Comparison of ENCODE assay signal across 15 cellular contexts in genomic region chr15:22418212-22418611, GRCh38. TPM values are rescaled to one million over a fixed set of nuclear protein-coding genes. Genes with fewer than 3 reads are reported as not detected.
DNase-seq lines count a peak whose midpoint lies in the region; ATAC-seq, FAIRE-seq and TF ChIP-seq lines count a peak whose summit lies in the region.
"Not testable (repeated sequence)": the region's sequence is repeated elsewhere in the genome, so short reads cannot be mapped to it uniquely, and the experiment has no call there.
"Had no signal": no experiment of that assay in that cellular context is flagged by ENCODE, and none has a peak within 500 bp of the region (broad histone marks: within the 10 kb centered on the region; RNA-seq: fewer than 3 reads in every experiment).

No MANE protein-coding gene starts in this region.

- not testable (repeated sequence) for FAIRE-seq in A549 (lab: Jason Lieb, UNC)

- H3K36me3 Mint-ChIP-seq in stimulated activated memory B cell treated with anti-CD40 and anti-IgM and Interleukin-4, amounts not matched to agents 10 μg/mL and 1 μg/mL and 100 μg/mL, for 72 hours, result not testable (repeated sequence)

- not testable (repeated sequence) for H3K4me1 ChIP-seq in A549; RWPE2 (ENCODE audit: insufficient read depth, poor library complexity, severe bottlenecking); heart right ventricle; lower lobe of right lung; aorta (ENCODE audit: control insufficient read depth in 1 of 2, insufficient read depth in 2 of 2, low read length in 2 of 2)

- H3K27me3 Mint-ChIP-seq in stimulated activated memory B cell treated with anti-CD40 and anti-IgM and Interleukin-4, amounts not matched to agents 10 μg/mL and 1 μg/mL and 100 μg/mL, for 72 hours, result not testable (repeated sequence)

- CTCF ChIA-PET in A549 (lab: Yijun Ruan, JAX), result not testable (repeated sequence)

- H3K27ac Mint-ChIP-seq in stimulated activated memory B cell treated with anti-CD40 and anti-IgM and Interleukin-4, amounts not matched to agents 10 μg/mL and 1 μg/mL and 100 μg/mL, for 72 hours, result not testable (repeated sequence)

- not testable (repeated sequence) for H3K27me3 ChIP-seq in RWPE2 (ENCODE audit: insufficient read depth, poor library complexity, severe bottlenecking); heart right ventricle; lower lobe of right lung (ENCODE audit: low read depth); aorta (ENCODE audit: control insufficient read depth in 1 of 2, insufficient read depth in 2 of 2, low read length in 1 of 2)

- peak; percentile 52 to 57; a peak in 5 of 6 replicates for ATAC-seq in A549
- ATAC-seq in RWPE2 (ENCODE audit: low read depth), result peak; percentile 38
- peak; percentile 31 for ATAC-seq in esophagus mucosa
- ATAC-seq in heart right ventricle, result peak in 6 of 8 donors; percentile 8 to 76 (median 28)
- ATAC-seq in left lobe of liver, result peak; percentile 59
- ATAC-seq in lower lobe of right lung, result peak; percentile 26 to 68
- peak; percentile 31 for ATAC-seq in stimulated activated memory B cell treated with anti-CD40 and anti-IgM and Interleukin-4, amounts not matched to agents 10 μg/mL and 1 μg/mL and 100 μg/mL, for 72 hours
- ATAC-seq in aorta (ENCODE audit: low FRiP score), result peak; percentile 41

- not testable (repeated sequence) for TF ChIP-seq CTCF in A549 (IDR thresholded peaks at IDR 0.05); RWPE2 (IDR thresholded peaks at IDR 0.05; ENCODE audit: poor library complexity, severe bottlenecking); heart right ventricle (IDR thresholded peaks at IDR 0.05); lower lobe of right lung (IDR thresholded peaks at IDR 0.05)

- not testable (repeated sequence) for H3K27ac ChIP-seq in A549; RWPE2 (ENCODE audit: poor library complexity, severe bottlenecking); heart right ventricle; lower lobe of right lung; aorta (ENCODE audit: low read depth in 1 of 2, low read length in 2 of 2)

- POLR2A ChIA-PET in A549 (lab: Yijun Ruan, JAX), result not testable (repeated sequence)

- H3K4me3 ChIP-seq in A549; RWPE2 (ENCODE audit: severe bottlenecking); heart right ventricle; lower lobe of right lung; aorta (ENCODE audit: low read length in 2 of 2): not testable (repeated sequence)

- H3K4me2 ChIP-seq in A549, result not testable (repeated sequence)

- not testable (repeated sequence) for TF ChIP-seq RAD21 in A549 (conservative IDR thresholded peaks at IDR 0.05 in 1 of 2, IDR thresholded peaks at IDR 0.05 in 1 of 2)

- no CpG with 5 or more reads among the region's 29 CpGs for WGBS in A549 (ENCODE audit: missing lambda C conversion rate)
- no CpG with 5 or more reads among the region's 29 CpGs for WGBS in heart right ventricle, 2 donors
- no CpG with 5 or more reads among the region's 29 CpGs for WGBS in aorta, 2 donors

- DNase-seq in A549 (ENCODE audit: low read depth in 1 of 2, low spot score in 1 of 2); RWPE2 (ENCODE audit: low spot score); heart right ventricle; left lobe of liver (ENCODE audit: low spot score); lower lobe of right lung; aorta: not testable (repeated sequence)

- not testable (repeated sequence) for H3K9me3 Mint-ChIP-seq in stimulated activated memory B cell treated with anti-CD40 and anti-IgM and Interleukin-4, amounts not matched to agents 10 μg/mL and 1 μg/mL and 100 μg/mL, for 72 hours

- not testable (repeated sequence) for H3K36me3 ChIP-seq in RWPE2 (ENCODE audit: low read depth); heart right ventricle; lower lobe of right lung; aorta (ENCODE audit: control insufficient read depth in 1 of 2, insufficient read depth in 2 of 2, low read length in 1 of 2)

- not testable (repeated sequence) for TF ChIP-seq POLR2A in A549 (IDR thresholded peaks at IDR 0.05; ENCODE audit: low read length)

- H3K4me3 Mint-ChIP-seq in stimulated activated memory B cell treated with anti-CD40 and anti-IgM and Interleukin-4, amounts not matched to agents 10 μg/mL and 1 μg/mL and 100 μg/mL, for 72 hours, result not testable (repeated sequence)

- TF ChIP-seq EP300 in A549 (IDR thresholded peaks at IDR 0.05), result not testable (repeated sequence)

- H3K9me3 ChIP-seq in A549; RWPE2 (ENCODE audit: severe bottlenecking); heart right ventricle; lower lobe of right lung; aorta (ENCODE audit: control insufficient read depth, low read length): not testable (repeated sequence)

- intact Hi-C loops in heart right ventricle (cut with DNase I); lower lobe of right lung (cut with DNase I); aorta (cut with DNase I): not testable (repeated sequence)

- not testable (repeated sequence) for H3K4me1 Mint-ChIP-seq in stimulated activated memory B cell treated with anti-CD40 and anti-IgM and Interleukin-4, amounts not matched to agents 10 μg/mL and 1 μg/mL and 100 μg/mL, for 72 hours

RNA-seq across cellular contexts. Expression of gene GOLGA6L22, which starts 40.5 kb away (rescaled TPM):
- not detected in 2 replicates for polyA plus RNA-seq in A549 (2011; rRNA removed)
- not detected in 2 replicates for polyA plus RNA-seq in A549 (2012; cell fraction: cytosol; rRNA removed)
- not detected in 2 replicates for polyA plus RNA-seq in A549 (2012; cell fraction: nucleus; rRNA removed)
- not detected in 3 replicates for polyA plus RNA-seq in A549 (2017; fragmentation: RNase III; extraction: RNeasy Plus Mini Kit Qiagen cat#74134 plus additional on column Dnase treatment)
- not detected in 2 replicates for polyA minus RNA-seq in A549 (2011; rRNA and poly(A)+ RNA removed)
- total RNA-seq in esophagus mucosa, result 0.08 TPM
- not detected for total RNA-seq in heart right ventricle
- polyA plus RNA-seq in heart right ventricle, result not detected
- 0.05 TPM for total RNA-seq in left lobe of liver
- total RNA-seq in lower lobe of right lung, result not detected
- total RNA-seq in aorta, result not detected
- polyA plus RNA-seq in aorta, result not detected
- total RNA-seq: CD4-positive, alpha-beta T cell; CD8-positive, alpha-beta memory T cell; GM12878; GM23248; H4; H9 had no signal
- polyA plus RNA-seq: CD14-positive monocyte; CD8-positive, alpha-beta memory T cell; GM12878; GM23248 had no signal
